Comparison of ENCODE assay signal across 10 cellular contexts in genomic region chr14:106657460-106657859, GRCh38.
DNase-seq lines count a peak whose midpoint lies in the region; ATAC-seq and TF ChIP-seq lines count a peak whose summit lies in the region.
"Had no signal": no experiment of that assay in that cellular context is flagged by ENCODE, and none has a peak within 500 bp of the region (broad histone marks: within the 10 kb centered on the region; RNA-seq: fewer than 3 reads in every experiment).

No MANE protein-coding gene starts in this region.

- CTCF ChIA-PET in activated CD4-positive, alpha-beta memory T cell treated with anti-CD3 and anti-CD28 coated beads, Interleukin-2, amount 10 ng/mL, durations not matched to agents 7 days and 5 days (lab: Charles Lee), result interaction anchor here (1.0 to 2.1 kb wide), 4 partner anchors 22 to 180 kb away, joined by 3 to 7 read pairs (median 4); no protein-coding TSS in a partner anchor
- CTCF ChIA-PET in naive thymus-derived CD4-positive, alpha-beta T cell (lab: Charles Lee), result interaction anchor here (0.7 kb wide), 1 partner anchor 20 kb away, joined by 4 read pairs; no protein-coding TSS in a partner anchor

- ATAC-seq in naive thymus-derived CD4-positive, alpha-beta T cell, result peak; percentile 83
- ATAC-seq in HG03521 (IDR thresholded peaks at IDR 0.05; ENCODE audit: unreplicated experiment), result no peak
- ATAC-seq: K562 had no signal

- no peaks in the 10 kb centered on the region for H3K36me3 Mint-ChIP-seq in activated CD4-positive, alpha-beta memory T cell treated with anti-CD3 and anti-CD28 coated beads, Interleukin-2, amount 10 ng/mL, durations not matched to agents 7 days and 5 days (ENCODE audit: low read depth)
- H3K36me3 Mint-ChIP-seq in naive thymus-derived CD4-positive, alpha-beta T cell, result no peaks in the 10 kb centered on the region
- no peaks in the 10 kb centered on the region for H3K36me3 Mint-ChIP-seq in neural progenitor cell
- no peaks in the 10 kb centered on the region for H3K36me3 Mint-ChIP-seq in activated T-helper 2 cell treated with anti-CD3 and anti-CD28 coated beads, Interferon-gamma antibody, Interleukin-2, Interleukin-4, amounts not matched to agents 10 μg/mL and 5 μg/mL and 100 μg/mL, durations not matched to agents 14 hours and 24 hours and 36 hours (ENCODE audit: low read depth)

- peaks cover 28% of the 10 kb centered on the region for H3K27me3 Mint-ChIP-seq in activated CD4-positive, alpha-beta memory T cell treated with anti-CD3 and anti-CD28 coated beads, Interleukin-2, amount 10 ng/mL, durations not matched to agents 7 days and 5 days
- peaks cover 0 to 36% (median 0%) of the 10 kb centered on the region in 5 donors for H3K27me3 Mint-ChIP-seq in naive thymus-derived CD4-positive, alpha-beta T cell
- H3K27me3 Mint-ChIP-seq in neural progenitor cell (ENCODE audit: insufficient read depth, low read depth), result no peaks in the 10 kb centered on the region
- H3K27me3 Mint-ChIP-seq in activated T-helper 2 cell treated with anti-CD3 and anti-CD28 coated beads, Interferon-gamma antibody, Interleukin-2, Interleukin-4, amounts not matched to agents 10 μg/mL and 5 μg/mL and 100 μg/mL, durations not matched to agents 14 hours and 24 hours and 36 hours (ENCODE audit: low read depth), result peaks cover 27% of the 10 kb centered on the region

- no peaks in the 10 kb centered on the region for H4K20me1 ChIP-seq in MM.1S (ENCODE audit: insufficient read depth, low read length)
- no peaks in the 10 kb centered on the region for H4K20me1 ChIP-seq in neural progenitor cell (ENCODE audit: low read depth)

- H3K9ac ChIP-seq in MM.1S (ENCODE audit: low read length) (no peak overlapping the region), neural progenitor cell (no peak overlapping the region)

- H3K4me2 ChIP-seq in MM.1S (ENCODE audit: low read depth, low read length), result peak overlapping the region; percentile 39
- H3K4me2 ChIP-seq in neural progenitor cell, result no peak overlapping the region

- POLR2A ChIA-PET in activated CD4-positive, alpha-beta memory T cell treated with anti-CD3 and anti-CD28 coated beads, Interleukin-2, amount 10 ng/mL, durations not matched to agents 7 days and 5 days (lab: Charles Lee), result no interaction called here
- POLR2A ChIA-PET in naive thymus-derived CD4-positive, alpha-beta T cell (lab: Charles Lee), result no interaction called here

- H3K9me3 ChIP-seq in MM.1S (replicated peaks; ENCODE audit: insufficient read depth, low read length) (no peaks in the 10 kb centered on the region), neural progenitor cell (ENCODE audit: low read depth) (peaks cover 29% of the 10 kb centered on the region)
- no peaks in the 10 kb centered on the region for H3K9me3 ChIP-seq in naive thymus-derived CD4-positive, alpha-beta T cell (ENCODE audit: control insufficient read depth in 2 of 3, low read length in 3 of 3)

- no peak overlapping the region for H3K27ac Mint-ChIP-seq in activated CD4-positive, alpha-beta memory T cell treated with anti-CD3 and anti-CD28 coated beads, Interleukin-2, amount 10 ng/mL, durations not matched to agents 7 days and 5 days
- no peak overlapping the region for H3K27ac Mint-ChIP-seq in naive thymus-derived CD4-positive, alpha-beta T cell
- H3K27ac Mint-ChIP-seq in neural progenitor cell, result no peak overlapping the region
- no peak overlapping the region for H3K27ac Mint-ChIP-seq in activated T-helper 2 cell treated with anti-CD3 and anti-CD28 coated beads, Interferon-gamma antibody, Interleukin-2, Interleukin-4, amounts not matched to agents 10 μg/mL and 5 μg/mL and 100 μg/mL, durations not matched to agents 14 hours and 24 hours and 36 hours
- H3K27ac Mint-ChIP-seq: H9 had no signal

- H2AFZ ChIP-seq in MM.1S (ENCODE audit: low read length), result no peak overlapping the region
- H2AFZ ChIP-seq in neural progenitor cell (replicated peaks), result no peak overlapping the region

- no peaks in the 10 kb centered on the region for H3K9me2 ChIP-seq in MM.1S (replicated peaks; ENCODE audit: insufficient read depth, low read length)

- peaks cover 17% of the 10 kb centered on the region for H3K4me1 Mint-ChIP-seq in activated CD4-positive, alpha-beta memory T cell treated with anti-CD3 and anti-CD28 coated beads, Interleukin-2, amount 10 ng/mL, durations not matched to agents 7 days and 5 days
- H3K4me1 Mint-ChIP-seq in naive thymus-derived CD4-positive, alpha-beta T cell, result peaks cover 9 to 37% (median 26%) of the 10 kb centered on the region in 7 donors
- H3K4me1 Mint-ChIP-seq in neural progenitor cell, result no peaks in the 10 kb centered on the region
- H3K4me1 Mint-ChIP-seq in activated T-helper 2 cell treated with anti-CD3 and anti-CD28 coated beads, Interferon-gamma antibody, Interleukin-2, Interleukin-4, amounts not matched to agents 10 μg/mL and 5 μg/mL and 100 μg/mL, durations not matched to agents 14 hours and 24 hours and 36 hours (ENCODE audit: low read depth), result peaks cover 20% of the 10 kb centered on the region
- H3K4me1 Mint-ChIP-seq: H9 had no signal

- intact Hi-C loops in naive thymus-derived CD4-positive, alpha-beta T cell (cut with micrococcal nuclease), result no loop called here
- intact Hi-C loops in activated T-helper 2 cell treated with anti-CD3 and anti-CD28 coated beads, Interferon-gamma antibody, Interleukin-2, Interleukin-4, amounts not matched to agents 10 μg/mL and 5 μg/mL and 100 μg/mL, durations not matched to agents 14 hours and 24 hours and 36 hours (cut with micrococcal nuclease), result no loop called here

- H3K36me3 ChIP-seq in MM.1S (replicated peaks; ENCODE audit: insufficient read depth, low read length), result no peaks in the 10 kb centered on the region
- H3K36me3 ChIP-seq in naive thymus-derived CD4-positive, alpha-beta T cell (ENCODE audit: control insufficient read depth in 2 of 3, insufficient read depth in 3 of 3, low read length in 3 of 3), result no peaks in the 10 kb centered on the region
- no peaks in the 10 kb centered on the region for H3K36me3 ChIP-seq in neural progenitor cell

- H3K27ac ChIP-seq in MM.1S (ENCODE audit: low read length) (no peak overlapping the region), neural progenitor cell (no peak overlapping the region)
- no peak overlapping the region for H3K27ac ChIP-seq in naive thymus-derived CD4-positive, alpha-beta T cell (ENCODE audit: low read depth, low read length)

- H3K4me1 ChIP-seq in MM.1S (ENCODE audit: low read length), result 0 out of 2 replicates have a peak, but pooled peaks cover 3% of the 10 kb centered on the region
- peaks cover 5 to 15% of the 10 kb centered on the region in 2 donors for H3K4me1 ChIP-seq in naive thymus-derived CD4-positive, alpha-beta T cell (ENCODE audit: control insufficient read depth in 2 of 2, insufficient read depth in 2 of 2, low read length in 2 of 2)
- H3K4me1 ChIP-seq in neural progenitor cell, result no peaks in the 10 kb centered on the region

- no peak overlapping the region for H3K4me3 Mint-ChIP-seq in activated CD4-positive, alpha-beta memory T cell treated with anti-CD3 and anti-CD28 coated beads, Interleukin-2, amount 10 ng/mL, durations not matched to agents 7 days and 5 days
- peak overlapping the region in 5 of 10 donors; percentile 14 to 77 (median 19) for H3K4me3 Mint-ChIP-seq in naive thymus-derived CD4-positive, alpha-beta T cell
- H3K4me3 Mint-ChIP-seq in neural progenitor cell, result no peak overlapping the region
- H3K4me3 Mint-ChIP-seq in activated T-helper 2 cell treated with anti-CD3 and anti-CD28 coated beads, Interferon-gamma antibody, Interleukin-2, Interleukin-4, amounts not matched to agents 10 μg/mL and 5 μg/mL and 100 μg/mL, durations not matched to agents 14 hours and 24 hours and 36 hours (ENCODE audit: low read depth), result no peak overlapping the region
- H3K4me3 Mint-ChIP-seq: H9 had no signal

- peak; percentile 57 for TF ChIP-seq CTCF in MM.1S (IDR thresholded peaks at IDR 0.05; ENCODE audit: low read length)
- no peak for TF ChIP-seq CTCF in neural progenitor cell (IDR thresholded peaks at IDR 0.05)

- H3F3A ChIP-seq in MM.1S (ENCODE audit: insufficient read depth, low read length), result no peaks in the 10 kb centered on the region
- no peaks in the 10 kb centered on the region for H3F3A ChIP-seq in neural progenitor cell (ENCODE audit: low read depth)

- DNase-seq in CD1c-positive myeloid dendritic cell (ENCODE audit: extremely low spot score) (peak; percentile 20), MM.1S (peak; percentile 49), neural progenitor cell (ENCODE audit: low spot score) (no peak), SIG-M5 (lab: John Stamatoyannopoulos, UW) (no peak)
- peak; percentile 68 for DNase-seq in activated CD4-positive, alpha-beta memory T cell treated with anti-CD3 and anti-CD28 coated beads, Interleukin-2, amount 10 ng/mL, durations not matched to agents 7 days and 5 days
- DNase-seq in naive thymus-derived CD4-positive, alpha-beta T cell, result peak; percentile 23 to 70 (median 53)
- no peak for DNase-seq in activated T-helper 2 cell treated with anti-CD3 and anti-CD28 coated beads, Interferon-gamma antibody, Interleukin-2, Interleukin-4, amounts not matched to agents 10 μg/mL and 5 μg/mL and 100 μg/mL, durations not matched to agents 14 hours and 24 hours and 36 hours (ENCODE audit: low spot score)
- DNase-seq: H9 had no signal

- H3K4me3 ChIP-seq in MM.1S (ENCODE audit: low read length), result no peak overlapping the region
- H3K4me3 ChIP-seq in naive thymus-derived CD4-positive, alpha-beta T cell (ENCODE audit: low read length), result no peak overlapping the region
- no peak overlapping the region for H3K4me3 ChIP-seq in neural progenitor cell
- H3K4me3 ChIP-seq: K562 had no signal

- no peaks in the 10 kb centered on the region for H3K27me3 ChIP-seq in MM.1S (replicated peaks; ENCODE audit: insufficient read depth, low read length)
- no peaks in the 10 kb centered on the region for H3K27me3 ChIP-seq in naive thymus-derived CD4-positive, alpha-beta T cell (ENCODE audit: control insufficient read depth in 2 of 2, insufficient read depth in 2 of 2, low read length in 2 of 2)
- H3K27me3 ChIP-seq in neural progenitor cell, result no peaks in the 10 kb centered on the region

- no peaks in the 10 kb centered on the region for H3K9me3 Mint-ChIP-seq in activated CD4-positive, alpha-beta memory T cell treated with anti-CD3 and anti-CD28 coated beads, Interleukin-2, amount 10 ng/mL, durations not matched to agents 7 days and 5 days
- H3K9me3 Mint-ChIP-seq in naive thymus-derived CD4-positive, alpha-beta T cell, result no peaks in the 10 kb centered on the region
- peaks cover 38% of the 10 kb centered on the region for H3K9me3 Mint-ChIP-seq in neural progenitor cell
- H3K9me3 Mint-ChIP-seq in activated T-helper 2 cell treated with anti-CD3 and anti-CD28 coated beads, Interferon-gamma antibody, Interleukin-2, Interleukin-4, amounts not matched to agents 10 μg/mL and 5 μg/mL and 100 μg/mL, durations not matched to agents 14 hours and 24 hours and 36 hours, result no peaks in the 10 kb centered on the region

- H3K79me2 ChIP-seq in MM.1S (ENCODE audit: low read length) (no peaks in the 10 kb centered on the region), neural progenitor cell (ENCODE audit: low read depth) (no peaks in the 10 kb centered on the region)

Comparison
In these comparisons a context has a peak if more than half of its experiments do, and no peak if none do; other contexts are left out.
1. DNase-seq: peak in CD1c-positive myeloid dendritic cell (single experiment), MM.1S (single experiment), activated CD4-positive, alpha-beta memory T cell treated with anti-CD3 and anti-CD28 coated beads, Interleukin-2, amount 10 ng/mL, durations not matched to agents 7 days and 5 days (single experiment) and naive thymus-derived CD4-positive, alpha-beta T cell (9 of 9); none in neural progenitor cell (single experiment), activated T-helper 2 cell treated with anti-CD3 and anti-CD28 coated beads, Interferon-gamma antibody, Interleukin-2, Interleukin-4, amounts not matched to agents 10 μg/mL and 5 μg/mL and 100 μg/mL, durations not matched to agents 14 hours and 24 hours and 36 hours (single experiment) and SIG-M5 (single experiment).